23 cellular contexts compared by ENCODE assay signal in genomic region chr5:152372875-152373274, GRCh38. TPM values are rescaled to one million over a fixed set of nuclear protein-coding genes. Genes with fewer than 3 reads are reported as not detected.
"Had no signal": no experiment of that assay in that cellular context is flagged by ENCODE, and none has a peak within 500 bp of the region (broad histone marks: within the 10 kb centered on the region; RNA-seq: fewer than 3 reads in every experiment).

No MANE protein-coding gene starts in this region.

- H3K4me3 Mint-ChIP-seq: naive B cell, nephron, type B pancreatic cell had no signal

- H3K27me3 ChIP-seq: gastrocnemius medialis, heart right ventricle, pancreas had no signal

- H3K4me3 ChIP-seq: gastrocnemius medialis, heart right ventricle, left ventricle myocardium inferior, lung, pancreas had no signal

- DNase-seq: effector memory CD4-positive, alpha-beta T cell; gastrocnemius medialis; heart right ventricle; hypothalamus; islet precursor cell; left cardiac atrium; left ventricle myocardium inferior; mesendoderm; naive B cell; occipital lobe; pancreas; right cardiac atrium; small intestine; stimulated activated CD4-positive, alpha-beta T cell treated with anti-CD3 and anti-CD28 coated beads, Interleukin-12 subunit alpha, Interleukin-12 subunit beta, amount 100 ng/mL, for 4 hours; stimulated activated naive CD4-positive, alpha-beta T cell treated with Interleukin-2 at 50 U/mL for 16 hours had no signal

- H3K4me1 ChIP-seq: gastrocnemius medialis, left ventricle myocardium inferior, pancreas had no signal

- H3K9me3 Mint-ChIP-seq: nephron, type B pancreatic cell had no signal

- H3K27ac ChIP-seq: gastrocnemius medialis, heart right ventricle, left ventricle myocardium inferior, pancreas had no signal

- H3K36me3 ChIP-seq: gastrocnemius medialis, heart right ventricle, left ventricle myocardium inferior, pancreas had no signal

- H3K9me3 ChIP-seq: gastrocnemius medialis, left ventricle myocardium inferior, pancreas had no signal

- FAIRE-seq: endometrium, pancreas, small intestine, urothelium cell line had no signal

- H3K27ac Mint-ChIP-seq: naive B cell, nephron, progenitor cell of endocrine pancreas, type B pancreatic cell had no signal

- H3K4me1 Mint-ChIP-seq: naive B cell, nephron had no signal

- H3K36me3 Mint-ChIP-seq: naive B cell, type B pancreatic cell had no signal

RNA-seq across cellular contexts. Expression of gene NMUR2, which starts 32.2 kb away (rescaled TPM):
- total RNA-seq: esophagus mucosa, fibroblast of lung, gastrocnemius medialis, left ventricle myocardium inferior, occipital lobe, pancreas, progenitor cell of endocrine pancreas had no signal
- polyA plus RNA-seq: fibroblast of lung, heart right ventricle had no signal
